In the genomic region with DNA sequence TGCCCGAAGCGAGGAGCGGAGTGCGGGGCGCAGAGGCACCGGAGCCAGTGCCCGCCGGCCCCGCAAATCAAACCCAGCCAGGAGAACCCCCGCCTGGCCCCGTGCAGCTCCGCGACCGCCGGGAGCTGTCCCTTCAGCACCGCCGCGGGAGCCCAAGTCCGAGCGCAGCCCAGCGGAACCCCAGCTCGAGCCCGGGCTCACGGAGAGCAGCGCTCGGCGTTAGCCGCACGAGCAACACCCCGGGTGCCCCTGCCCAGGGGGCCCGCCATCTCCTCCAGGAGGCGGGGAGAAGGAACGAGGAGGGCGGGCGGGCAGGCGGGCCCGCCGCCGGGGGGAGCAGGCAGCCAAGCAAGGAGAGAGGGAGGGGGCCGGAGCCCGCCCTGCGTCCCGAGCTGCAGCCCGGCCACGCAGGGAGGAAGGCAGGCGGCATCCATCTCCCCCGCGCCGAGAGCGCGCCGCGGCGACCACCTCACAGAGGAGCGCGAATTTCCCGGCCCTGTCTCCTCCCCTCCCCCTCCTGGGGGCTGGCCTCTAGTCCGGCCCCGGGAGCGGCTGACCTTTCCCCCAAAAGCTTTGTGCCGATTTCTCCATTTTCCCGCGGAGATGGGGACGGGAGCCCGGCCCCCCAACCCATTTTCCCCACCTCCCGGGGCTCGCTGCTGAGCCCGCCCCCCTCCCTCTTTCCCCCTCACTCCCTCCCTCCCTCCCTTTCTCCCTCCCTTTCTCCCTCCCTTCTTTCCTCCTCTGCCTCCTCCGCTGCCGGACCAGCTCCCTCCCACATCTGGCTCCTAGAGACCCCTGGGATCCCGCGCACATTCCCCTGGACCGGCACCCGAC, we compare ENCODE assay signal across 8 cellular contexts. TPM values are rescaled to one million over a fixed set of nuclear protein-coding genes. Genes with fewer than 3 reads are reported as not detected.
DNase-seq lines count a peak whose midpoint lies in the region; ATAC-seq and TF ChIP-seq lines count a peak whose summit lies in the region.

No MANE protein-coding gene starts in this region.

- H3K4me1 ChIP-seq in skeletal muscle satellite cell (ENCODE audit: control insufficient read depth, insufficient read depth, low read length) = peaks cover 9% of the 10 kb centered on the region

- H3K9ac ChIP-seq in skeletal muscle satellite cell (ENCODE audit: low read depth, low read length) = no peak overlapping the region

- DNase-seq in BJ (ENCODE audit: low read depth) = no peak
- peak; percentile 16 for DNase-seq in NOMO-1 treated with DMSO at 0.1 percent for 48 hours (lab: John Stamatoyannopoulos, UW; ENCODE audit: unreplicated experiment)
- peak; percentile 46 for DNase-seq in brain microvascular endothelial cell

- no peak for TF ChIP-seq CTCF in BJ (IDR thresholded peaks at IDR 0.05; ENCODE audit: insufficient read depth, low read depth, low read length)
- TF ChIP-seq CTCF in brain microvascular endothelial cell (IDR thresholded peaks at IDR 0.05; ENCODE audit: low read depth, low read length, missing control alignments) = no peak

- H3K27me3 ChIP-seq in BJ (ENCODE audit: control insufficient read depth, insufficient read depth, low read length) (peaks cover 35% of the 10 kb centered on the region), brain microvascular endothelial cell (replicated peaks) (peaks cover 36% of the 10 kb centered on the region), skeletal muscle satellite cell (ENCODE audit: control insufficient read depth, insufficient read depth, low read length) (peaks cover 26% of the 10 kb centered on the region)

- no peak overlapping the region for H3K27ac ChIP-seq in brain microvascular endothelial cell

- ATAC-seq in GM21723 (IDR thresholded peaks at IDR 0.05; ENCODE audit: unreplicated experiment) = peak; percentile 45
- no peak for ATAC-seq in GM19463 (IDR thresholded peaks at IDR 0.05; ENCODE audit: unreplicated experiment)
- ATAC-seq in GM19455 (IDR thresholded peaks at IDR 0.05; ENCODE audit: unreplicated experiment) = no peak

- in situ Hi-C loops in brain microvascular endothelial cell (cut with HindIII; ENCODE audit: low pct_ligation_motif_present, low sequenced_read_pairs) = loop anchor here (25.0 kb wide), 1 partner anchor 252 kb away; no protein-coding TSS in a partner anchor

- H3K36me3 ChIP-seq in BJ (ENCODE audit: control insufficient read depth, insufficient read depth, low read length) (no peaks in the 10 kb centered on the region), brain microvascular endothelial cell (replicated peaks) (no peaks in the 10 kb centered on the region), skeletal muscle satellite cell (ENCODE audit: insufficient read depth, low read length) (no peaks in the 10 kb centered on the region)

- H3K4me3 ChIP-seq in BJ (ENCODE audit: low read depth, low read length) (peak overlapping the region; percentile 22), brain microvascular endothelial cell (ENCODE audit: low read depth, low read length) (peak overlapping the region; percentile 1), iPS-18c (ENCODE audit: insufficient read depth, low read depth, low read length) (peak overlapping the region; percentile 53), skeletal muscle satellite cell (ENCODE audit: low read length) (peak overlapping the region; percentile 64)

- H3K9me3 ChIP-seq in iPS-18c (ENCODE audit: control insufficient read depth, insufficient read depth, low read length) (peaks cover 4% of the 10 kb centered on the region), skeletal muscle satellite cell (replicated peaks; ENCODE audit: low read length) (no peaks in the 10 kb centered on the region)

- POLR2A ChIA-PET in BJ (lab: Charles Lee) = no interaction called here

- CTCF ChIA-PET in BJ (lab: Yijun Ruan, JAX) = interaction anchor here (1.2 to 21.3 kb wide), 3 partner anchors 13 to 244 kb away, joined by 3 to 533 read pairs (median 3); no protein-coding TSS in a partner anchor

- H3K4me2 ChIP-seq in skeletal muscle satellite cell (ENCODE audit: low read length) = peak overlapping the region; percentile 89

RNA-seq across cellular contexts. Expression of gene KCNC1, which starts 0.6 kb away (rescaled TPM):
- polyA plus RNA-seq in BJ (2011; rRNA removed) = not detected in 2 replicates
- polyA minus RNA-seq in BJ (2011; rRNA and poly(A)+ RNA removed) = not detected in 2 replicates
- under 0.01 TPM in 1 of 2 replicates, not detected in the other for total RNA-seq in skeletal muscle satellite cell (2012; rRNA removed)

RNA-seq across cellular contexts. Expression of gene MYOD1, which starts 15.8 kb away (rescaled TPM):
- not detected in 2 replicates for polyA plus RNA-seq in BJ (2011; rRNA removed)
- polyA minus RNA-seq in BJ (2011; rRNA and poly(A)+ RNA removed) = not detected in 2 replicates
- total RNA-seq in skeletal muscle satellite cell (2012; rRNA removed) = 2.8 and 5.5 TPM in 2 replicates

Comparison
In these comparisons a context has a peak if more than half of its experiments do, and no peak if none do; other contexts are left out.
1. H3K4me3 ChIP-seq: peak in every context shown above with its lines; median percentile 64 in skeletal muscle satellite cell; 53 in iPS-18c; 22 in BJ; 1 in brain microvascular endothelial cell.